ENCODE assay signal across 6 cellular contexts in the genomic region with DNA sequence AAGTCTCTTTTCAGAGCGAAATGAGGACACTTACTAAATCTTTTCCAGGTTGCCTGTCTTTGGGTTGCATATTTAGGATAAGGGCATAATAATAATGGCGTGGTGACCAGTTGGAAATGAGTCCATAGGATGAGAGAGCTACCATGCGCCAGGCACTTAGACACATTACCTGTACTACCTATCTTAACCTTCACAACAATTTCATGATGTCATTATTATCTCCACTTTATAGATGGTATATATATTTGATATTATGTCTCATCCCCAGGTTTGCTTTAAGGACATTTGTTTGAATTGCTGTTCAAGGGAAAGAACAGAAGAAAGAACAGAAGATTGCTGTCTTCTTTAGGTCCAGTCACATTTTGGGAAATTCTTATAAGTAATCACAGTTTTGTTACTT.
"Had no signal": no experiment of that assay in that cellular context is flagged by ENCODE, and none has a peak within 500 bp of the region (broad histone marks: within the 10 kb centered on the region; RNA-seq: fewer than 3 reads in every experiment).

No MANE protein-coding gene starts in this region.

- H3K9ac ChIP-seq: KMS-11 had no signal

- ATAC-seq: K562 had no signal

- FAIRE-seq: HTR-8/SVneo, K562 had no signal

- H3K4me2 ChIP-seq: KMS-11 had no signal

- H3K4me3 ChIP-seq: K562 had no signal

- DNase-seq: KBM-7, KG1 had no signal

- H3K27ac ChIP-seq: HL-60, KMS-11 had no signal
